ENCODE assay signal across 1 cellular context in genomic region chr20:2519115-2519815, GRCh38.
TF ChIP-seq lines count a peak whose summit lies in the region.

No MANE protein-coding gene starts in this region.

TF ChIP-seq in IMR-90, 13 proteins besides CTCF, POLR2A, EP300 and RAD21:
- TF ChIP-seq MAFK (IDR thresholded peaks at IDR 0.05; ENCODE audit: low read depth, low read length) = no peak
- TF ChIP-seq CEBPB (IDR thresholded peaks at IDR 0.05; ENCODE audit: low read depth, low read length) = peak; percentile 64
